In the genomic region with DNA sequence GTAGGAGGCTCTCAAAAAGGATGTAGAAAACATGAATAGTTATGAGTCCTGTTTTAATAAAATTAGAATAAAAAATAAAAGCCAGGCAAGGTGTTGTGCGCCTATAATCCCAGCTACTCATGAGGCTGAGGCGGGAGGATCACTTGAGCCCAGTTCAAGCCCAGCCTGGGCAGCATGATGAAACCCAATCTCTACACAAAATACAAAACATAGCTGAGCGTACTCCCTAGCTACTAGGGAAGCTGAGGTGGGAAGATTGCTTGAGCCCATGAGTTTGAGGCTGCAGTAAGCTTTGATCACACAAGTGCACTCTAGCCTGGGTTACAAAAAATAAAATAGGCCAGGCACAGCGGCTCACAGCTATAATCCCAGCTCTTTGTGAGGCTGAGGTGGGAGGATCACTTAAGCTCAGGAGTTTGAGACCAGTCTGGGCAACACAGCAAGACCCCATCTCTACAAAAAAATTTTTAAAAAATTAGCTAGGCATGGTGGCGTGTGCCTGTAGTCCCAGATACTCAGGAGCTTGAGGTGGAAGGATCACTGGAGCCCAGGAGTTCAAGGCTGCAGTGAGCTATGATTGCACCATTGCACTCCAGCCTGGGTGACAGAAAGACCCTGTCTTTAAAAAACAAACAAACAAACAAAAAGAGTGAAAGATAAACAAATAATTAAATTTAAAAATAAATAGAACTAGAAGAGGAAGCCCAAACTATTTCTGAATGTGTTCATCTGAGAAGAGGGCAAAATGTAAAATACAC, we compare ENCODE assay signal across 9 cellular contexts. TPM values are rescaled to one million over a fixed set of nuclear protein-coding genes. Genes with fewer than 3 reads are reported as not detected.
DNase-seq lines count a peak whose midpoint lies in the region; ATAC-seq and TF ChIP-seq lines count a peak whose summit lies in the region.
"Had no signal": no experiment of that assay in that cellular context is flagged by ENCODE, and none has a peak within 500 bp of the region (broad histone marks: within the 10 kb centered on the region; RNA-seq: fewer than 3 reads in every experiment).

No MANE protein-coding gene starts in this region.

- POLR2A ChIA-PET in T-cell (lab: Charles Lee) = interaction anchor here in 1 of 2 donors (0.6 kb wide), 1 partner anchor 42 kb away, joined by 3 read pairs; no protein-coding TSS in a partner anchor

- TF ChIP-seq CTCF in lower leg skin (IDR thresholded peaks at IDR 0.05) = no peak

- peaks cover 15% of the 10 kb centered on the region for H3K4me1 ChIP-seq in muscle layer of colon (ENCODE audit: insufficient read depth, low read length)

- no peak for ATAC-seq in stimulated activated naive CD8-positive, alpha-beta T cell treated with anti-CD3 and anti-CD28 coated beads, Interleukin-15, Interleukin-2, amounts not matched to agents 100 U/mL and 50 U/mL, for 24 hours
- ATAC-seq in T-cell (replicated peaks in 1 of 4) = no peak

- no peak overlapping the region for H3K9ac ChIP-seq in muscle layer of colon (ENCODE audit: low read length)

- H3K27ac Mint-ChIP-seq in stimulated activated naive CD8-positive, alpha-beta T cell treated with anti-CD3 and anti-CD28 coated beads, Interleukin-15, Interleukin-2, amounts not matched to agents 100 ng/mL and 50 ng/mL, for 24 hours = peak overlapping the region; percentile 84
- H3K27ac Mint-ChIP-seq in T-cell = peak overlapping the region; percentile 52 to 83

- no peak for DNase-seq in stimulated activated naive CD8-positive, alpha-beta T cell treated with anti-CD3 and anti-CD28 coated beads, Interleukin-15, Interleukin-2, amounts not matched to agents 100 U/mL and 50 U/mL, for 24 hours
- no peak for DNase-seq in T-cell
- no peak for DNase-seq in hypothalamus (lab: John Stamatoyannopoulos, UW)
- no peak for DNase-seq in lower leg skin (ENCODE audit: low spot score in 2 of 2)
- DNase-seq in NCI-H345 treated with DMSO at 0.1 percent for 48 hours (lab: John Stamatoyannopoulos, UW; ENCODE audit: unreplicated experiment) = no peak
- DNase-seq in NCI-H1105 treated with DMSO at 0.1 percent for 48 hours (lab: John Stamatoyannopoulos, UW) = no peak

- H3K36me3 Mint-ChIP-seq in stimulated activated naive CD8-positive, alpha-beta T cell treated with anti-CD3 and anti-CD28 coated beads, Interleukin-15, Interleukin-2, amounts not matched to agents 100 ng/mL and 50 ng/mL, for 24 hours (ENCODE audit: low read depth) = no peaks in the 10 kb centered on the region
- no peaks in the 10 kb centered on the region for H3K36me3 Mint-ChIP-seq in T-cell
- H3K36me3 Mint-ChIP-seq: mesothelial cell of epicardium had no signal

- no peaks in the 10 kb centered on the region for H3K36me3 ChIP-seq in muscle layer of colon (ENCODE audit: insufficient read depth, low read length)

- H3K27me3 ChIP-seq in muscle layer of colon (ENCODE audit: control insufficient read depth in 1 of 2, insufficient read depth in 2 of 2, low read length in 2 of 2) = no peaks in the 10 kb centered on the region

- TF ChIP-seq POLR2A in lower leg skin (IDR thresholded peaks at IDR 0.05) = no peak

- H3K9me3 ChIP-seq in muscle layer of colon (ENCODE audit: low read length) = no peaks in the 10 kb centered on the region

- WGBS in lower leg skin, 2 donors = 92 to 93% methylated on average over 5 of the region's 5 CpGs

- no peak overlapping the region for H3K4me3 ChIP-seq in muscle layer of colon (ENCODE audit: low read depth in 1 of 2, low read length in 2 of 2)
- no peak overlapping the region for H3K4me3 ChIP-seq in lower leg skin (ENCODE audit: low read depth, poor library complexity, severe bottlenecking)

- no peaks in the 10 kb centered on the region for H3K9me3 Mint-ChIP-seq in stimulated activated naive CD8-positive, alpha-beta T cell treated with anti-CD3 and anti-CD28 coated beads, Interleukin-15, Interleukin-2, amounts not matched to agents 100 ng/mL and 50 ng/mL, for 24 hours
- no peaks in the 10 kb centered on the region for H3K9me3 Mint-ChIP-seq in T-cell
- H3K9me3 Mint-ChIP-seq: mesothelial cell of epicardium had no signal

- peak overlapping the region; percentile 62 for H3K27ac ChIP-seq in muscle layer of colon (ENCODE audit: low read depth, low read length)

- CTCF ChIA-PET in T-cell (lab: Charles Lee) = interaction anchor here (0.6 to 1.1 kb wide), 5 partner anchors 37 to 334 kb away, joined by 3 to 4 read pairs (median 4); a partner anchor contains a TSS

- H3K27me3 Mint-ChIP-seq in stimulated activated naive CD8-positive, alpha-beta T cell treated with anti-CD3 and anti-CD28 coated beads, Interleukin-15, Interleukin-2, amounts not matched to agents 100 ng/mL and 50 ng/mL, for 24 hours = peaks cover 3% of the 10 kb centered on the region
- no peaks in the 10 kb centered on the region for H3K27me3 Mint-ChIP-seq in T-cell

- peaks cover 46% of the 10 kb centered on the region for H3K4me1 Mint-ChIP-seq in stimulated activated naive CD8-positive, alpha-beta T cell treated with anti-CD3 and anti-CD28 coated beads, Interleukin-15, Interleukin-2, amounts not matched to agents 100 ng/mL and 50 ng/mL, for 24 hours (ENCODE audit: low read depth)
- peaks cover 27 to 35% (median 30%) of the 10 kb centered on the region in 3 donors for H3K4me1 Mint-ChIP-seq in T-cell

- peak overlapping the region; percentile 25 for H3K4me3 Mint-ChIP-seq in stimulated activated naive CD8-positive, alpha-beta T cell treated with anti-CD3 and anti-CD28 coated beads, Interleukin-15, Interleukin-2, amounts not matched to agents 100 ng/mL and 50 ng/mL, for 24 hours
- H3K4me3 Mint-ChIP-seq in T-cell = peak overlapping the region in 2 of 3 donors; percentile 72 to 75

- intact Hi-C loops in lower leg skin (cut with DNase I; ENCODE audit: low total_unique reads) = no loop called here

RNA-seq across cellular contexts. Expression of a gene that starts 17.2 kb away (rescaled TPM):
- not detected for total RNA-seq in T-cell
- not detected for total RNA-seq in lower leg skin
- total RNA-seq: mesothelial cell of epicardium had no signal

RNA-seq across cellular contexts. Expression of a gene that starts 22.0 kb away (rescaled TPM):
- total RNA-seq in T-cell (not detected), lower leg skin (1 to 10 TPM in 1 of 4 donors, not detected in 3; 2.3 TPM)
- total RNA-seq: mesothelial cell of epicardium had no signal

RNA-seq across cellular contexts. Expression of a gene that starts 24.9 kb away (rescaled TPM):
- total RNA-seq in T-cell = not detected
- not detected for total RNA-seq in lower leg skin
- total RNA-seq: mesothelial cell of epicardium had no signal

RNA-seq across cellular contexts. Expression of a gene that starts 29.2 kb away (rescaled TPM):
- total RNA-seq in T-cell (not detected), lower leg skin (not detected)
- total RNA-seq: mesothelial cell of epicardium had no signal

RNA-seq across cellular contexts. Expression of a gene that starts 42.3 kb away (rescaled TPM):
- 10 to 100 TPM; 49.2 to 67.2 (median 54.5) TPM for total RNA-seq in T-cell
- total RNA-seq in lower leg skin = 10 to 100 TPM in 2 of 4 donors, 1 to 10 TPM in 2; 7.7 to 20.6 (median 10.1) TPM
